7 cellular contexts compared by ENCODE assay signal in genomic region chr10:116980041-116980440, GRCh38.
"Had no signal": no experiment of that assay in that cellular context is flagged by ENCODE, and none has a peak within 500 bp of the region (broad histone marks: within the 10 kb centered on the region; RNA-seq: fewer than 3 reads in every experiment).

No MANE protein-coding gene starts in this region.

- H3K4me3 ChIP-seq: GM23248, K562 had no signal

- DNase-seq: GM23248, H9, HCEC 1CT, IMR-90 had no signal

- ATAC-seq: K562 had no signal

- H3K9ac ChIP-seq: GM23248, KMS-11 had no signal

- H3K4me3 Mint-ChIP-seq: H9 had no signal

- H3K27ac ChIP-seq: GM23248, HL-60, KMS-11 had no signal
